ENCODE assay signal across 20 cellular contexts in the genomic region with DNA sequence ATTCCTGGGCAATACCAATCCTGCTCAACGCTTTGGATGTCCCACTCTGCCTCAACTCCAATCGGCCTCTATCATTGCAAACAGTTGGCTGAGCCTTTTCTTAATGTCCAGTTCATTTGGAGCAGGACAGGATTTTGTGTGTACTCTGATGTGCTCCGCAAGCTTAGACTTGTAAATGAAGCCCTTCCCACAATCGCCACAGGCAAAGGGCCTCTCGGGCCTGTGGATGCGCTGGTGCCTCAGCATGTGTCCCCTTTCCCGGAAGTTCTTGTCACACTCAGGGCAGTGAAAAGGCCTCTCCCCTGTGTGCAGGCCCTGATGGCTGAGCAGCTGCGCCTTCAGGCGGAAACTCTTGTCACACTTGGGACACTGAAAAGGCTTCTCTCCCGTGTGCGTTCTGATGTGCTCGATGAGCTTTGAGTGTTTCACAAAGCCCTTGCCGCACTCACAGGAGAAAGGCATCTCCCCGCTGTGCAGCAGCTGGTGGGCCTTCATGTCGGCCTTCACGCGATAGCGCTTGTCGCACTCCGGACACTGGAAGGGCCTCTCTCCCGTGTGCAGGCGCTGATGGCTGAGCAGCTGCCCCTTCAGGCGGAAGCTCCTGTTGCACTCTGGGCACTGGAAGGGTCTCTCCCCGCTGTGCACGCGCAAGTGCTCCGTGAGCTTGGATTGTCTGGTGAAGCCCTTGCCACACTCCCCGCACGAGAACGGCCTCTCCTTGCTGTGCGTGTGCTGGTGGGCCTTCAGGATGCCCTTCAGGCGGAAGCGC. TPM values are rescaled to one million over a fixed set of nuclear protein-coding genes. Genes with fewer than 3 reads are reported as not detected.
"Had no signal": no experiment of that assay in that cellular context is flagged by ENCODE, and none has a peak within 500 bp of the region (broad histone marks: within the 10 kb centered on the region; RNA-seq: fewer than 3 reads in every experiment).

No MANE protein-coding gene starts in this region.

- H3K9me3 ChIP-seq: ascending aorta, mucosa of descending colon, pancreas, right lobe of liver, thyroid gland, uterus had no signal

- H3K27ac ChIP-seq: ascending aorta, pancreas, right lobe of liver, thyroid gland, uterus had no signal

- H3K27me3 Mint-ChIP-seq: activated CD4-positive, alpha-beta T cell treated with anti-CD3 and anti-CD28 coated beads, Interleukin-2, amount 10 ng/mL, durations not matched to agents 7 days and 5 days; activated naive CD4-positive, alpha-beta T cell treated with anti-CD3 and anti-CD28 coated beads, Interleukin-2, amount 10 ng/mL, durations not matched to agents 7 days and 5 days; activated naive CD8-positive, alpha-beta T cell treated with anti-CD3 and anti-CD28 coated beads, Interleukin-2, amount 50 U/mL, for 24 hours; activated T-cell treated with anti-CD3 and anti-CD28 coated beads, Interleukin-2, amount 50 U/mL, for 24 hours; naive B cell; stimulated activated memory B cell treated with anti-CD40 and anti-IgM and Interleukin-4, amounts not matched to agents 10 μg/mL and 1 μg/mL and 100 μg/mL, for 72 hours had no signal

- DNase-seq: activated CD4-positive, alpha-beta T cell treated with anti-CD3 and anti-CD28 coated beads, Interleukin-2, amount 10 ng/mL, durations not matched to agents 7 days and 5 days; activated CD8-positive, alpha-beta T cell treated with anti-CD3 and anti-CD28 coated beads, Interleukin-2, amount 10 ng/mL, durations not matched to agents 7 days and 5 days; activated naive CD4-positive, alpha-beta T cell treated with anti-CD3 and anti-CD28 coated beads, Interleukin-2, amount 10 ng/mL, durations not matched to agents 7 days and 5 days; activated naive CD8-positive, alpha-beta T cell treated with anti-CD3 and anti-CD28 coated beads, Interleukin-2, amount 50 U/mL, for 24 hours; activated T-cell treated with anti-CD3 and anti-CD28 coated beads, Interleukin-2, amount 50 U/mL, for 24 hours; cortex of kidney; effector CD8-positive, alpha-beta T cell; mesenchymal stem cell; mucosa of descending colon; naive B cell; right lobe of liver; stimulated activated CD4-positive, alpha-beta T cell treated with anti-CD3 and anti-CD28 coated beads, Interleukin-4, amount 100 ng/mL, for 24 hours; thyroid gland; uterus had no signal

- H3K4me1 ChIP-seq: ascending aorta, pancreas, right lobe of liver, uterus had no signal

- ATAC-seq: activated CD8-positive, alpha-beta T cell treated with anti-CD3 and anti-CD28 coated beads, Interleukin-2, amount 10 ng/mL, durations not matched to agents 7 days and 5 days had no signal

- H3K4me3 Mint-ChIP-seq: activated CD4-positive, alpha-beta T cell treated with anti-CD3 and anti-CD28 coated beads, Interleukin-2, amount 10 ng/mL, durations not matched to agents 7 days and 5 days; activated CD8-positive, alpha-beta T cell treated with anti-CD3 and anti-CD28 coated beads, Interleukin-2, amount 10 ng/mL, durations not matched to agents 7 days and 5 days; activated naive CD4-positive, alpha-beta T cell treated with anti-CD3 and anti-CD28 coated beads, Interleukin-2, amount 10 ng/mL, durations not matched to agents 7 days and 5 days; activated naive CD8-positive, alpha-beta T cell treated with anti-CD3 and anti-CD28 coated beads, Interleukin-2, amount 50 U/mL, for 24 hours; activated T-cell treated with anti-CD3 and anti-CD28 coated beads, Interleukin-2, amount 50 U/mL, for 24 hours; neural crest cell; stimulated activated memory B cell treated with anti-CD40 and anti-IgM and Interleukin-4, amounts not matched to agents 10 μg/mL and 1 μg/mL and 100 μg/mL, for 72 hours had no signal

- H3K9me3 Mint-ChIP-seq: activated CD4-positive, alpha-beta T cell treated with anti-CD3 and anti-CD28 coated beads, Interleukin-2, amount 10 ng/mL, durations not matched to agents 7 days and 5 days; activated naive CD4-positive, alpha-beta T cell treated with anti-CD3 and anti-CD28 coated beads, Interleukin-2, amount 10 ng/mL, durations not matched to agents 7 days and 5 days; activated naive CD8-positive, alpha-beta T cell treated with anti-CD3 and anti-CD28 coated beads, Interleukin-2, amount 50 U/mL, for 24 hours; activated T-cell treated with anti-CD3 and anti-CD28 coated beads, Interleukin-2, amount 50 U/mL, for 24 hours; activated T-helper 2 cell treated with anti-CD3 and anti-CD28 coated beads, Interferon-gamma antibody, Interleukin-2, Interleukin-4, amounts not matched to agents 10 μg/mL and 5 μg/mL and 100 μg/mL, durations not matched to agents 14 hours and 24 hours and 36 hours; naive B cell; neural crest cell; stimulated activated memory B cell treated with anti-CD40 and anti-IgM and Interleukin-4, amounts not matched to agents 10 μg/mL and 1 μg/mL and 100 μg/mL, for 72 hours had no signal

- H3K27me3 ChIP-seq: ascending aorta, pancreas, right lobe of liver, thyroid gland, uterus had no signal

- H3K36me3 ChIP-seq: uterus had no signal

- H3K36me3 Mint-ChIP-seq: naive B cell had no signal

- H3K4me3 ChIP-seq: ascending aorta, mucosa of descending colon, pancreas, right lobe of liver, smooth muscle cell, thyroid gland, uterus had no signal

- H3K4me1 Mint-ChIP-seq: neural crest cell had no signal

- H3K27ac Mint-ChIP-seq: activated CD4-positive, alpha-beta T cell treated with anti-CD3 and anti-CD28 coated beads, Interleukin-2, amount 10 ng/mL, durations not matched to agents 7 days and 5 days; activated CD8-positive, alpha-beta T cell treated with anti-CD3 and anti-CD28 coated beads, Interleukin-2, amount 10 ng/mL, durations not matched to agents 7 days and 5 days; activated naive CD4-positive, alpha-beta T cell treated with anti-CD3 and anti-CD28 coated beads, Interleukin-2, amount 10 ng/mL, durations not matched to agents 7 days and 5 days; activated naive CD8-positive, alpha-beta T cell treated with anti-CD3 and anti-CD28 coated beads, Interleukin-2, amount 50 U/mL, for 24 hours; activated T-cell treated with anti-CD3 and anti-CD28 coated beads, Interleukin-2, amount 50 U/mL, for 24 hours; activated T-helper 2 cell treated with anti-CD3 and anti-CD28 coated beads, Interferon-gamma antibody, Interleukin-2, Interleukin-4, amounts not matched to agents 10 μg/mL and 5 μg/mL and 100 μg/mL, durations not matched to agents 14 hours and 24 hours and 36 hours; naive B cell; stimulated activated memory B cell treated with anti-CD40 and anti-IgM and Interleukin-4, amounts not matched to agents 10 μg/mL and 1 μg/mL and 100 μg/mL, for 72 hours had no signal

RNA-seq across cellular contexts. Expression of a gene that starts 55.6 kb away (rescaled TPM):
- total RNA-seq: ascending aorta had no signal
